ENCODE assay signal across 23 cellular contexts in the genomic region with DNA sequence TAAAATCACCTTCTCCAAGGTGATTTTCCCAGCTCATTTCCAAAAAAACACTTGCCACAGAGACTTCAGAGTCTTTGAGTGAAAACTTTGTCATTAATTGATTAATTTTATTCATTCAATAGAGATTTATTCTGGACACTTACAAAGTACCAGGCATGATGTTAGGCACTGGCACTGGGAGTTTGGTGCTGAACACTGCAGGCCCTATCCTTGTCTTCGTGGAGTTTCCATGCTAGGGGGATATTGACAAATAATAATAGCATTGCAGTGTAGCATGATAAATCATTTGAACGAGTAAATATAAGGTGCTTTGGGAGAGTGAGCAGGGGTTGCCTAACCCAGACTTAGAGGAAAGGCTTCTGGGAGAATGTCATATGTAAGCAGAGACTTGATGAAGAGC.
DNase-seq lines count a peak whose midpoint lies in the region; ATAC-seq and TF ChIP-seq lines count a peak whose summit lies in the region.
"Had no signal": no experiment of that assay in that cellular context is flagged by ENCODE, and none has a peak within 500 bp of the region (broad histone marks: within the 10 kb centered on the region; RNA-seq: fewer than 3 reads in every experiment).

No MANE protein-coding gene starts in this region.

- H3K27ac ChIP-seq in RWPE2 (ENCODE audit: poor library complexity, severe bottlenecking), result peak overlapping the region; percentile 23
- H3K27ac ChIP-seq in iPS-18a (ENCODE audit: low read length), result peak overlapping the region; percentile 4
- no peak overlapping the region for H3K27ac ChIP-seq in RWPE1
- H3K27ac ChIP-seq: KMS-11, upper lobe of right lung had no signal

- H3K4me1 Mint-ChIP-seq in naive thymus-derived CD8-positive, alpha-beta T cell, result peaks cover 0 to 3% (median 0%) of the 10 kb centered on the region in 4 donors

- ATAC-seq in RWPE2 (ENCODE audit: low read depth), result no peak
- no peak for ATAC-seq in naive thymus-derived CD8-positive, alpha-beta T cell
- ATAC-seq in GM21447 (IDR thresholded peaks at IDR 0.05; ENCODE audit: unreplicated experiment), result no peak
- ATAC-seq: left ventricle myocardium superior had no signal

- DNase-seq in DMS53 (lab: John Stamatoyannopoulos, UW) (peak; percentile 43), DMS53 treated with DMSO at 0.1 percent for 48 hours (lab: John Stamatoyannopoulos, UW; ENCODE audit: unreplicated experiment) (no peak), RWPE2 (ENCODE audit: low spot score) (no peak), NAMALWA (ENCODE audit: low spot score) (no peak), RWPE1 (ENCODE audit: low spot score) (no peak)
- DNase-seq in naive thymus-derived CD8-positive, alpha-beta T cell, result no peak
- DNase-seq: 8988T; activated CD4-positive, alpha-beta T cell treated with anti-CD3 and anti-CD28 coated beads for 48 hours; activated gamma-delta T cell; activated naive CD8-positive, alpha-beta T cell treated with anti-CD3 and anti-CD28 coated beads, Interleukin-2, amount 10 ng/mL, durations not matched to agents 7 days and 5 days; activated T-cell treated with anti-CD3 and anti-CD28 coated beads, Interleukin-2, amount 50 U/mL, for 24 hours; CD4-positive, CD25-positive, alpha-beta regulatory T cell; H7; left ventricle myocardium superior; NCI-H1436 treated with DMSO at 0.1 percent for 48 hours; posterior cingulate gyrus; stimulated activated CD4-positive, alpha-beta T cell treated with anti-CD3 and anti-CD28 coated beads, Interleukin-2, amount 100 ng/mL, for 48 hours; upper lobe of right lung had no signal

- H3K9ac ChIP-seq in iPS-18a (ENCODE audit: low read length), result no peak overlapping the region
- H3K9ac ChIP-seq: KMS-11 had no signal

- H3K9me3 ChIP-seq in RWPE2 (ENCODE audit: severe bottlenecking) (no peaks in the 10 kb centered on the region), iPS-18a (ENCODE audit: control insufficient read depth, low read depth, low read length) (no peaks in the 10 kb centered on the region)
- H3K9me3 ChIP-seq: right lobe of liver, upper lobe of right lung had no signal

- POLR2A ChIA-PET in naive thymus-derived CD8-positive, alpha-beta T cell (lab: Charles Lee), result no interaction called here
- POLR2A ChIA-PET in RWPE1 (lab: Yijun Ruan, JAX; ENCODE audit: low non-redundant PET), result no interaction called here

- H3K4me1 ChIP-seq in RWPE2 (ENCODE audit: insufficient read depth, poor library complexity, severe bottlenecking), result peaks cover 30% of the 10 kb centered on the region
- H3K4me1 ChIP-seq in iPS-18a (ENCODE audit: control insufficient read depth, low read depth, low read length), result peaks cover 72% of the 10 kb centered on the region

- peaks cover 0 to 14% (median 0%) of the 10 kb centered on the region in 5 donors for H3K27me3 Mint-ChIP-seq in naive thymus-derived CD8-positive, alpha-beta T cell

- TF ChIP-seq CTCF in RWPE2 (IDR thresholded peaks at IDR 0.05; ENCODE audit: poor library complexity, severe bottlenecking) (no peak), RWPE1 (conservative IDR thresholded peaks at IDR 0.05; ENCODE audit: low read depth) (no peak)

- H3K4me3 Mint-ChIP-seq in naive thymus-derived CD8-positive, alpha-beta T cell, result no peak overlapping the region
- H3K4me3 Mint-ChIP-seq: activated naive CD8-positive, alpha-beta T cell treated with anti-CD3 and anti-CD28 coated beads, Interleukin-2, amount 10 ng/mL, durations not matched to agents 7 days and 5 days; activated T-cell treated with anti-CD3 and anti-CD28 coated beads, Interleukin-2, amount 50 U/mL, for 24 hours; CD4-positive, CD25-positive, alpha-beta regulatory T cell; T-helper 2 cell treated with Interferon-gamma antibody and Interleukin-4, amounts not matched to agents 5 μg/mL and 100 μg/mL, for 36 hours had no signal

- no peak overlapping the region for H3K4me3 ChIP-seq in RWPE2 (ENCODE audit: severe bottlenecking)
- H3K4me3 ChIP-seq in iPS-18a (ENCODE audit: low read length), result no peak overlapping the region
- H3K4me3 ChIP-seq: right lobe of liver, upper lobe of right lung had no signal

- CTCF ChIA-PET in RWPE1 (lab: Yijun Ruan, JAX), result no interaction called here

- no peaks in the 10 kb centered on the region for H3K9me3 Mint-ChIP-seq in naive thymus-derived CD8-positive, alpha-beta T cell
- H3K9me3 Mint-ChIP-seq: activated naive CD8-positive, alpha-beta T cell treated with anti-CD3 and anti-CD28 coated beads, Interleukin-2, amount 10 ng/mL, durations not matched to agents 7 days and 5 days; activated T-cell treated with anti-CD3 and anti-CD28 coated beads, Interleukin-2, amount 50 U/mL, for 24 hours; T-helper 2 cell treated with Interferon-gamma antibody and Interleukin-4, amounts not matched to agents 5 μg/mL and 100 μg/mL, for 36 hours had no signal

- H3K36me3 ChIP-seq in RWPE2 (ENCODE audit: low read depth), result no peaks in the 10 kb centered on the region
- no peaks in the 10 kb centered on the region for H3K36me3 ChIP-seq in iPS-18a (ENCODE audit: control insufficient read depth, low read depth, low read length)
- H3K36me3 ChIP-seq: right lobe of liver, upper lobe of right lung had no signal

- H3K27me3 ChIP-seq in RWPE2 (ENCODE audit: insufficient read depth, poor library complexity, severe bottlenecking), result no peaks in the 10 kb centered on the region
- no peaks in the 10 kb centered on the region for H3K27me3 ChIP-seq in iPS-18a (ENCODE audit: control insufficient read depth, insufficient read depth, low read length)
- H3K27me3 ChIP-seq: right lobe of liver, upper lobe of right lung had no signal

- H3K36me3 Mint-ChIP-seq in naive thymus-derived CD8-positive, alpha-beta T cell, result no peaks in the 10 kb centered on the region
- H3K36me3 Mint-ChIP-seq: activated naive CD8-positive, alpha-beta T cell treated with anti-CD3 and anti-CD28 coated beads, Interleukin-2, amount 10 ng/mL, durations not matched to agents 7 days and 5 days; CD4-positive, CD25-positive, alpha-beta regulatory T cell had no signal

- no peak overlapping the region for H3K27ac Mint-ChIP-seq in naive thymus-derived CD8-positive, alpha-beta T cell
- H3K27ac Mint-ChIP-seq: activated naive CD8-positive, alpha-beta T cell treated with anti-CD3 and anti-CD28 coated beads, Interleukin-2, amount 10 ng/mL, durations not matched to agents 7 days and 5 days; activated T-cell treated with anti-CD3 and anti-CD28 coated beads, Interleukin-2, amount 50 U/mL, for 24 hours; CD4-positive, CD25-positive, alpha-beta regulatory T cell; T-helper 2 cell treated with Interferon-gamma antibody and Interleukin-4, amounts not matched to agents 5 μg/mL and 100 μg/mL, for 36 hours had no signal
